8 cellular contexts compared by ENCODE assay signal in genomic region chr17:48593840-48594411, GRCh38. TPM values are rescaled to one million over a fixed set of nuclear protein-coding genes. Genes with fewer than 3 reads are reported as not detected.
DNase-seq lines count a peak whose midpoint lies in the region; ATAC-seq and TF ChIP-seq lines count a peak whose summit lies in the region.

No MANE protein-coding gene starts in this region.

- no peaks in the 10 kb centered on the region for H3K36me3 ChIP-seq in MM.1S (replicated peaks; ENCODE audit: insufficient read depth, low read length)
- no peaks in the 10 kb centered on the region for H3K36me3 ChIP-seq in gastrocnemius medialis

- peak overlapping the region; percentile 77 for H3K4me3 Mint-ChIP-seq in activated naive CD4-positive, alpha-beta T cell treated with anti-CD3 and anti-CD28 coated beads for 36 hours

- H3K9me2 ChIP-seq in MM.1S (replicated peaks; ENCODE audit: insufficient read depth, low read length), result no peaks in the 10 kb centered on the region

- TF ChIP-seq POLR2A in gastrocnemius medialis (IDR thresholded peaks at IDR 0.05), result no peak

- H3K27ac Mint-ChIP-seq in activated naive CD4-positive, alpha-beta T cell treated with anti-CD3 and anti-CD28 coated beads for 36 hours, result no peak overlapping the region

- H3K4me1 ChIP-seq in MM.1S (ENCODE audit: low read length), result no peaks in the 10 kb centered on the region
- peaks cover 3 to 25% of the 10 kb centered on the region in 2 donors for H3K4me1 ChIP-seq in gastrocnemius medialis

- in situ Hi-C loops in gastrocnemius medialis (cut with MboI; ENCODE audit: low sequenced_read_pairs in 4 of 4), result loop anchor here in 3 of 4 donors (10.0 kb wide), 2 partner anchors 249 to 259 kb away; no protein-coding TSS in a partner anchor

- no peaks in the 10 kb centered on the region for H3F3A ChIP-seq in MM.1S (ENCODE audit: insufficient read depth, low read length)

- peak overlapping the region; percentile 63; the same call in 1 of the 2 replicates for H2AFZ ChIP-seq in MM.1S (ENCODE audit: low read length)

- intact Hi-C loops in activated naive CD4-positive, alpha-beta T cell treated with anti-CD3 and anti-CD28 coated beads for 36 hours (cut with micrococcal nuclease), result loop anchor here (1.0 to 2.0 kb wide), 4 partner anchors 258 to 569 kb away; no protein-coding TSS in a partner anchor
- intact Hi-C loops in left cardiac atrium (cut with DNase I) (loop anchor here in 1 of 2 donors (5.0 kb wide), 1 partner anchor 102 kb away; no protein-coding TSS in a partner anchor), gastrocnemius medialis (cut with DNase I; ENCODE audit: low total_unique reads) (loop anchor here (5.0 kb wide), 1 partner anchor 242 kb away; no protein-coding TSS in a partner anchor)

- H3K27ac ChIP-seq in MM.1S (ENCODE audit: low read length) (no peak overlapping the region), gastrocnemius medialis (peak overlapping the region in 1 of 4 donors; percentile 47)

- peaks cover 36% of the 10 kb centered on the region for H3K4me1 Mint-ChIP-seq in activated naive CD4-positive, alpha-beta T cell treated with anti-CD3 and anti-CD28 coated beads for 36 hours (ENCODE audit: low read depth)

- H3K27me3 Mint-ChIP-seq in activated naive CD4-positive, alpha-beta T cell treated with anti-CD3 and anti-CD28 coated beads for 36 hours (ENCODE audit: low read depth), result peaks cover 90% of the 10 kb centered on the region

- peak overlapping the region; percentile 99 for H3K4me2 ChIP-seq in MM.1S (ENCODE audit: low read depth, low read length)

- H3K9ac ChIP-seq in MM.1S (ENCODE audit: low read length), result no peak overlapping the region

- ATAC-seq in SK-N-SH treated with all-trans-retinoic acid at 6 μM for 48 hours (peak; percentile 89), left cardiac atrium (peak; percentile 61 to 74), gastrocnemius medialis (peak; percentile 32 to 65), GM21526 (IDR thresholded peaks at IDR 0.05; ENCODE audit: low FRiP score, unreplicated experiment) (no peak)

- peak; percentile 94 for TF ChIP-seq CTCF in MM.1S (IDR thresholded peaks at IDR 0.05; ENCODE audit: low read length)
- TF ChIP-seq CTCF in gastrocnemius medialis (IDR thresholded peaks at IDR 0.05 in 4 of 5, conservative IDR thresholded peaks at IDR 0.05 in 1 of 5), result peak; percentile 73 to 94 (median 82)

- H3K9me3 ChIP-seq in MM.1S (replicated peaks; ENCODE audit: insufficient read depth, low read length) (no peaks in the 10 kb centered on the region), gastrocnemius medialis (no peaks in the 10 kb centered on the region)

- DNase-seq in GDM1 (lab: John Stamatoyannopoulos, UW) (peak; percentile 58), MM.1S (peak; percentile 59), left cardiac atrium (peak; percentile 72), gastrocnemius medialis (peak in 1 of 2 donors; percentile 53), cortex of kidney (lab: John Stamatoyannopoulos, UW) (no peak)
- DNase-seq in activated naive CD4-positive, alpha-beta T cell treated with anti-CD3 and anti-CD28 coated beads for 36 hours, result peak; percentile 87

- H3K79me2 ChIP-seq in MM.1S (ENCODE audit: low read length), result no peaks in the 10 kb centered on the region

- H4K20me1 ChIP-seq in MM.1S (ENCODE audit: insufficient read depth, low read length), result no peaks in the 10 kb centered on the region

- H3K4me3 ChIP-seq in MM.1S (ENCODE audit: low read length) (peak overlapping the region; percentile 65), gastrocnemius medialis (peak overlapping the region; percentile 44 to 50 (median 49))

- CTCF ChIA-PET in activated naive CD4-positive, alpha-beta T cell treated with anti-CD3 and anti-CD28 coated beads for 36 hours (lab: Charles Lee), result interaction anchor here (0.6 to 3.8 kb wide), 34 partner anchors 11 to 568 kb away, joined by 3 to 40 read pairs (median 4); no protein-coding TSS in a partner anchor

- peaks cover 45% of the 10 kb centered on the region for H3K27me3 ChIP-seq in MM.1S (replicated peaks; ENCODE audit: insufficient read depth, low read length)
- peaks cover 67 to 88% (median 79%) of the 10 kb centered on the region in 3 donors for H3K27me3 ChIP-seq in gastrocnemius medialis

- no peaks in the 10 kb centered on the region for H3K36me3 Mint-ChIP-seq in activated naive CD4-positive, alpha-beta T cell treated with anti-CD3 and anti-CD28 coated beads for 36 hours (ENCODE audit: low read depth)

- H3K9me3 Mint-ChIP-seq in activated naive CD4-positive, alpha-beta T cell treated with anti-CD3 and anti-CD28 coated beads for 36 hours, result no peaks in the 10 kb centered on the region

TF ChIP-seq in SK-N-SH treated with all-trans-retinoic acid at 6 μM for 48 hours, 23 proteins besides CTCF, POLR2A, EP300 and RAD21:
- no peak for TF ChIP-seq CSDC2 (CRISPR knock-in tag; IDR thresholded peaks at IDR 0.05)
- no peak for TF ChIP-seq ZNF565 (CRISPR knock-in tag; conservative IDR thresholded peaks at IDR 0.05; ENCODE audit: low read depth)
- no peak for TF ChIP-seq SNAI2 (CRISPR knock-in tag; IDR thresholded peaks at IDR 0.05)
- TF ChIP-seq ESRRG (CRISPR knock-in tag; IDR thresholded peaks at IDR 0.05), result no peak
- no peak for TF ChIP-seq ZNF8 (CRISPR knock-in tag; IDR thresholded peaks at IDR 0.05)
- TF ChIP-seq TCF4 (CRISPR knock-in tag; IDR thresholded peaks at IDR 0.05; ENCODE audit: borderline replicate concordance), result no peak
- no peak for TF ChIP-seq CREB5 (CRISPR knock-in tag; IDR thresholded peaks at IDR 0.05; ENCODE audit: low read depth)
- no peak for TF ChIP-seq GLIS3 (CRISPR knock-in tag; IDR thresholded peaks at IDR 0.05)

RNA-seq across cellular contexts. Expression of gene HOXB5, which starts 0.3 kb away (rescaled TPM):
- total RNA-seq in activated naive CD4-positive, alpha-beta T cell treated with anti-CD3 and anti-CD28 coated beads for 36 hours, result not detected
- total RNA-seq in left cardiac atrium (under 1 TPM in 1 of 2 donors, not detected in 1; 0.41 TPM), gastrocnemius medialis (not detected)

RNA-seq across cellular contexts. Expression of gene HOXB3, which starts 3.9 kb away (rescaled TPM):
- 1 to 10 TPM; 2.0 TPM for total RNA-seq in activated naive CD4-positive, alpha-beta T cell treated with anti-CD3 and anti-CD28 coated beads for 36 hours
- total RNA-seq in left cardiac atrium (1 to 10 TPM; 1.2 to 2.8 TPM), gastrocnemius medialis (1 to 10 TPM; 1.3 to 5.5 (median 2.2) TPM)

RNA-seq across cellular contexts. Expression of gene HOXB6, which starts 10.9 kb away (rescaled TPM):
- not detected for total RNA-seq in activated naive CD4-positive, alpha-beta T cell treated with anti-CD3 and anti-CD28 coated beads for 36 hours
- total RNA-seq in left cardiac atrium (1 to 10 TPM in 1 of 2 donors, under 1 TPM in 1; 0.63 to 2.2 TPM), gastrocnemius medialis (1 to 10 TPM in 2 of 4 donors, under 1 TPM in 2; 0.55 to 3.0 (median 1.3) TPM)

RNA-seq across cellular contexts. Expression of gene HOXB4, which starts 15.8 kb away (rescaled TPM):
- total RNA-seq in activated naive CD4-positive, alpha-beta T cell treated with anti-CD3 and anti-CD28 coated beads for 36 hours, result 1 to 10 TPM; 2.3 to 2.5 TPM
- total RNA-seq in left cardiac atrium (1 to 10 TPM in 1 of 2 donors, under 1 TPM in 1; 0.31 to 1.6 TPM), gastrocnemius medialis (1 to 10 TPM in 1 of 4 donors, under 1 TPM in 3; 0.18 to 1.8 (median 0.51) TPM)

RNA-seq across cellular contexts. Expression of gene HOXB7, which starts 16.9 kb away (rescaled TPM):
- under 1 TPM in 1 of 2 experiments, not detected in 1; 0.29 TPM for total RNA-seq in activated naive CD4-positive, alpha-beta T cell treated with anti-CD3 and anti-CD28 coated beads for 36 hours
- 1 to 10 TPM in 1 of 2 donors, under 1 TPM in 1; 0.44 to 1.1 TPM for total RNA-seq in left cardiac atrium
- total RNA-seq in gastrocnemius medialis, result 1 to 10 TPM in 1 of 4 donors, under 1 TPM in 3; 0.36 to 3.0 (median 0.65) TPM
